24 cellular contexts compared by ENCODE assay signal in genomic region chr6:56686429-56686828, GRCh38. TPM values are rescaled to one million over a fixed set of nuclear protein-coding genes. Genes with fewer than 3 reads are reported as not detected.
A peak's percentile ranks its signal among the peaks of the same experiment; 100 is the strongest.
DNase-seq lines count a peak whose midpoint lies in the region; ATAC-seq, FAIRE-seq and TF ChIP-seq lines count a peak whose summit lies in the region.
"Had no signal": no experiment of that assay in that cellular context is flagged by ENCODE, and none has a peak within 500 bp of the region (broad histone marks: within the 10 kb centered on the region; RNA-seq: fewer than 3 reads in every experiment).

No MANE protein-coding gene starts in this region.

- DNase-seq in left ventricle myocardium inferior (no peak), Right ventricle myocardium superior (no peak), astrocyte (ENCODE audit: low read depth) (no peak), left colon (no peak)
- DNase-seq in activated CD4-positive, alpha-beta T cell treated with anti-CD3 and anti-CD28 coated beads, Interleukin-2, amount 50 U/mL, for 48 hours, result no peak
- no peak for DNase-seq in activated naive CD4-positive, alpha-beta T cell (lab: John Stamatoyannopoulos, UW)
- DNase-seq: 8988T; CD4-positive, CD25-positive, alpha-beta regulatory T cell; COR-L47; DMS153; EL; HCEC 1CT; Kasumi-1; MG63; NCI-H1105 treated with DMSO at 0.1 percent for 48 hours; NCI-H187; NCI-H2107; NCI-H82; PC-9; SJCRH30 had no signal

- H4K20me1 ChIP-seq in astrocyte (ENCODE audit: insufficient read depth, low read length), result peaks cover 17% of the 10 kb centered on the region

- peak overlapping the region; percentile 63 for H3K27ac Mint-ChIP-seq in astrocyte (ENCODE audit: unreplicated experiment)
- H3K27ac Mint-ChIP-seq: B cell; CD4-positive, CD25-positive, alpha-beta regulatory T cell; GM23338 had no signal

- 74% methylated on average over 2 of the region's 2 CpGs for WGBS in liver

- no peak overlapping the region for H3K4me3 Mint-ChIP-seq in astrocyte (ENCODE audit: unreplicated experiment)
- H3K4me3 Mint-ChIP-seq: B cell; CD4-positive, CD25-positive, alpha-beta regulatory T cell; GM23338 had no signal

- H3K27me3 ChIP-seq in left ventricle myocardium inferior (ENCODE audit: low read depth), result no peaks in the 10 kb centered on the region
- H3K27me3 ChIP-seq in astrocyte (ENCODE audit: insufficient read depth, low read length), result no peaks in the 10 kb centered on the region
- H3K27me3 ChIP-seq in liver (ENCODE audit: control insufficient read depth in 4 of 4, insufficient read depth in 4 of 4, low read length in 3 of 4), result no peaks in the 10 kb centered on the region
- H3K27me3 ChIP-seq: MG63, SJCRH30 had no signal

- H2AFZ ChIP-seq in astrocyte (ENCODE audit: low read depth, low read length), result no peak overlapping the region
- H2AFZ ChIP-seq: GM23338, PC-9 had no signal

- H3K9me3 ChIP-seq in left ventricle myocardium inferior (replicated peaks) (no peaks in the 10 kb centered on the region), astrocyte (ENCODE audit: insufficient read depth, low read depth, low read length) (no peaks in the 10 kb centered on the region), liver (ENCODE audit: control insufficient read depth in 4 of 4, low read length in 3 of 4) (no peaks in the 10 kb centered on the region)
- H3K9me3 ChIP-seq: MG63, SJCRH30 had no signal

- TF ChIP-seq RAD21 in liver (IDR thresholded peaks at IDR 0.05), result no peak

- no peak for FAIRE-seq in astrocyte (lab: Jason Lieb, UNC)

- H3K36me3 Mint-ChIP-seq in astrocyte (ENCODE audit: low read depth, unreplicated experiment), result peaks cover 5% of the 10 kb centered on the region
- H3K36me3 Mint-ChIP-seq: CD4-positive, CD25-positive, alpha-beta regulatory T cell had no signal

- peaks cover 87% of the 10 kb centered on the region for H3K79me2 ChIP-seq in astrocyte (ENCODE audit: insufficient read depth, low read length)

- no peaks in the 10 kb centered on the region for H3K36me3 ChIP-seq in left ventricle myocardium inferior
- peaks cover 5% of the 10 kb centered on the region for H3K36me3 ChIP-seq in astrocyte (ENCODE audit: insufficient read depth, low read length)
- no peaks in the 10 kb centered on the region for H3K36me3 ChIP-seq in liver (ENCODE audit: control insufficient read depth in 4 of 4, insufficient read depth in 3 of 4, low read depth in 1 of 4, low read length in 3 of 4)

- H3K4me1 ChIP-seq in left ventricle myocardium inferior (peaks cover 97% of the 10 kb centered on the region), astrocyte (ENCODE audit: insufficient read depth, low read length) (peaks cover 28% of the 10 kb centered on the region), liver (ENCODE audit: control insufficient read depth in 4 of 4, insufficient read depth in 4 of 4, low read length in 3 of 4) (peaks cover 2 to 52% (median 12%) of the 10 kb centered on the region in 4 donors)

- H3K4me1 Mint-ChIP-seq in astrocyte (ENCODE audit: low read depth, unreplicated experiment), result peaks cover 53% of the 10 kb centered on the region
- H3K4me1 Mint-ChIP-seq: B cell had no signal

- H3K9me3 Mint-ChIP-seq in astrocyte (ENCODE audit: unreplicated experiment), result no peaks in the 10 kb centered on the region
- H3K9me3 Mint-ChIP-seq: CD4-positive, CD25-positive, alpha-beta regulatory T cell; GM23338 had no signal

- no peak overlapping the region for H3K4me2 ChIP-seq in astrocyte (ENCODE audit: low read length)
- H3K4me2 ChIP-seq: GM23338, PC-9 had no signal

- H3K9ac ChIP-seq in astrocyte (ENCODE audit: low read length) (no peak overlapping the region), liver (ENCODE audit: low read depth in 1 of 2, low read length in 2 of 2) (peak overlapping the region in 1 of 2 donors; percentile 2)

- H3K27ac ChIP-seq in left ventricle myocardium inferior (replicated peaks) (peak overlapping the region; percentile 90), astrocyte (ENCODE audit: low read depth, low read length) (no peak overlapping the region), liver (ENCODE audit: low read depth in 1 of 2, low read length in 2 of 2) (peak overlapping the region; percentile 85 to 91)
- H3K27ac ChIP-seq: PC-9, SJCRH30 had no signal

- intact Hi-C loops in left ventricle myocardium inferior (cut with micrococcal nuclease), result no loop called here
- intact Hi-C loops in Right ventricle myocardium superior (cut with DNase I), result no loop called here
- intact Hi-C loops in left colon (cut with DNase I, micrococcal nuclease), result no loop called here

- no peak for TF ChIP-seq CTCF in left ventricle myocardium inferior (IDR thresholded peaks at IDR 0.05; ENCODE audit: borderline replicate concordance)
- no peak for TF ChIP-seq CTCF in astrocyte (IDR thresholded peaks at IDR 0.05; ENCODE audit: insufficient read depth, low read depth, low read length)
- no peak for TF ChIP-seq CTCF in liver (IDR thresholded peaks at IDR 0.05; ENCODE audit: low read depth, low read length, missing input control)

- ATAC-seq in Right ventricle myocardium superior (ENCODE audit: poor library complexity) (no peak), left colon (no peak), HG03095 (IDR thresholded peaks at IDR 0.05; ENCODE audit: unreplicated experiment) (no peak)
- ATAC-seq: GM23338 had no signal

- H3K4me3 ChIP-seq in left ventricle myocardium inferior, result no peak overlapping the region
- H3K4me3 ChIP-seq in astrocyte (ENCODE audit: insufficient read depth, low read depth, low read length), result no peak overlapping the region
- no peak overlapping the region for H3K4me3 ChIP-seq in liver (ENCODE audit: low read depth in 1 of 3, low read length in 3 of 3)
- H3K4me3 ChIP-seq: GM23338, MG63, PC-9, SJCRH30 had no signal

- H3K27me3 Mint-ChIP-seq in astrocyte (ENCODE audit: low read depth, unreplicated experiment), result no peaks in the 10 kb centered on the region
- H3K27me3 Mint-ChIP-seq: CD4-positive, CD25-positive, alpha-beta regulatory T cell had no signal

TF ChIP-seq in liver, 16 proteins besides CTCF, POLR2A, EP300 and RAD21 (continues in another document):
- TF ChIP-seq FOXA1 (IDR thresholded peaks at IDR 0.05) (no peak), EGR1 (IDR thresholded peaks at IDR 0.05; ENCODE audit: low read depth in 2 of 2) (no peak), JUND (IDR thresholded peaks at IDR 0.05) (no peak), YY1 (IDR thresholded peaks at IDR 0.05) (no peak), FOXA2 (IDR thresholded peaks at IDR 0.05) (no peak), ZBTB33 (IDR thresholded peaks at IDR 0.05) (no peak), TAF1 (conservative IDR thresholded peaks at IDR 0.05) (no peak), MAX (IDR thresholded peaks at IDR 0.05) (no peak), RXRA (IDR thresholded peaks at IDR 0.05) (no peak), HNF4G (IDR thresholded peaks at IDR 0.05) (no peak), HNF4A (conservative IDR thresholded peaks at IDR 0.05) (no peak), NR2F2 (IDR thresholded peaks at IDR 0.05) (no peak), REST (IDR thresholded peaks at IDR 0.05) (no peak), GABPA (IDR thresholded peaks at IDR 0.05 in 1 of 2, conservative IDR thresholded peaks at IDR 0.05 in 1 of 2) (no peak), SP1 (IDR thresholded peaks at IDR 0.05) (no peak)

RNA-seq across cellular contexts. Expression of gene DST, which starts 43.7 kb away (rescaled TPM):
- total RNA-seq in left ventricle myocardium inferior (331 TPM), Right ventricle myocardium superior (234 TPM), astrocyte (352 and 442 TPM in 2 replicates), liver (100 to 1,000 TPM in 1 of 2 donors, 10 to 100 TPM in 1; 95.9 to 234 TPM), left colon (100 to 1,000 TPM; 179 to 332 TPM)
- 10 to 100 TPM; 30.5 to 77.6 TPM for polyA plus RNA-seq in liver
